Comparison of ENCODE assay signal across 10 cellular contexts in genomic region chr20:4112490-4113420, GRCh38. TPM values are rescaled to one million over a fixed set of nuclear protein-coding genes. Genes with fewer than 3 reads are reported as not detected.
DNase-seq lines count a peak whose midpoint lies in the region; ATAC-seq and TF ChIP-seq lines count a peak whose summit lies in the region.
"Had no signal": no experiment of that assay in that cellular context is flagged by ENCODE, and none has a peak within 500 bp of the region (broad histone marks: within the 10 kb centered on the region; RNA-seq: fewer than 3 reads in every experiment).

No MANE protein-coding gene starts in this region.

- H3K4me1 ChIP-seq in colonic mucosa (peaks cover 15% of the 10 kb centered on the region), transverse colon (peaks cover 0 to 14% (median 4%) of the 10 kb centered on the region in 4 donors)
- no peaks in the 10 kb centered on the region for H3K4me1 ChIP-seq in naive thymus-derived CD4-positive, alpha-beta T cell (ENCODE audit: control insufficient read depth in 2 of 2, insufficient read depth in 2 of 2, low read length in 2 of 2)

- no peak overlapping the region for H3K4me3 Mint-ChIP-seq in naive thymus-derived CD4-positive, alpha-beta T cell

- peak overlapping the region in 1 of 9 donors; percentile 6 for H3K27ac Mint-ChIP-seq in naive thymus-derived CD4-positive, alpha-beta T cell
- H3K27ac Mint-ChIP-seq: activated naive CD4-positive, alpha-beta T cell treated with anti-CD3 and anti-CD28 coated beads, Interleukin-2, amount 50 U/mL, for 72 hours; naive B cell had no signal

- DNase-seq in GM12864 (ENCODE audit: low read depth), result peak; percentile 35
- DNase-seq in Kasumi-1 (lab: John Stamatoyannopoulos, UW), result peak; percentile 1 to 22
- DNase-seq in colonic mucosa, result peak; percentile 71
- DNase-seq in transverse colon, result peak; percentile 56
- DNase-seq in retina, result no peak
- no peak for DNase-seq in NCI-H2107 (lab: John Stamatoyannopoulos, UW)
- no peak for DNase-seq in naive thymus-derived CD4-positive, alpha-beta T cell
- DNase-seq: naive B cell had no signal

- in situ Hi-C loops in transverse colon (cut with MboI; ENCODE audit: low pct_ligation_motif_present in 1 of 4, low pct_unique_long_range_greater_than_20kb in 1 of 4, low sequenced_read_pairs in 3 of 4), result loop anchor here in 1 of 4 donors (25.0 kb wide), 1 partner anchor 475 kb away; no protein-coding TSS in a partner anchor

- no peak overlapping the region for H3K9ac ChIP-seq in colonic mucosa (ENCODE audit: low read depth in 2 of 2, low read length in 2 of 2)

- H3K4me1 Mint-ChIP-seq in naive thymus-derived CD4-positive, alpha-beta T cell, result peaks cover 0 to 60% (median 8%) of the 10 kb centered on the region in 7 donors

- 31 to 59% methylated on average over 5 to 13 of the region's 13 CpGs for WGBS in transverse colon (ENCODE audit: low coverage in 1 of 2), 2 donors

- CTCF ChIA-PET in naive thymus-derived CD4-positive, alpha-beta T cell (lab: Charles Lee), result interaction anchor here (1.1 kb wide), 1 partner anchor 566 kb away, joined by 3 read pairs; no protein-coding TSS in a partner anchor

- ATAC-seq in GM21717 (IDR thresholded peaks at IDR 0.05; ENCODE audit: unreplicated experiment), result peak; percentile 77
- no peak for ATAC-seq in naive thymus-derived CD4-positive, alpha-beta T cell

- no peak for TF ChIP-seq POLR2A in transverse colon (IDR thresholded peaks at IDR 0.05)

- TF ChIP-seq EP300 in transverse colon (IDR thresholded peaks at IDR 0.05; ENCODE audit: low read depth), result no peak

- H3K9me3 Mint-ChIP-seq in naive thymus-derived CD4-positive, alpha-beta T cell, result peaks cover 0 to 2% (median 0%) of the 10 kb centered on the region in 11 donors
- H3K9me3 Mint-ChIP-seq: activated naive CD4-positive, alpha-beta T cell treated with anti-CD3 and anti-CD28 coated beads, Interleukin-2, amount 50 U/mL, for 72 hours; naive B cell had no signal

- H3K9me3 ChIP-seq in colonic mucosa (no peaks in the 10 kb centered on the region), transverse colon (no peaks in the 10 kb centered on the region)
- H3K9me3 ChIP-seq in naive thymus-derived CD4-positive, alpha-beta T cell (ENCODE audit: control insufficient read depth in 2 of 3, low read length in 3 of 3), result no peaks in the 10 kb centered on the region

- peaks cover 0 to 16% (median under 1%) of the 10 kb centered on the region in 5 donors for H3K27me3 Mint-ChIP-seq in naive thymus-derived CD4-positive, alpha-beta T cell

- no peak overlapping the region for H3K4me3 ChIP-seq in GM12864 (ENCODE audit: low read depth, low read length)
- no peak overlapping the region for H3K4me3 ChIP-seq in colonic mucosa
- H3K4me3 ChIP-seq in transverse colon, result no peak overlapping the region
- no peak overlapping the region for H3K4me3 ChIP-seq in naive thymus-derived CD4-positive, alpha-beta T cell (ENCODE audit: low read length)

- H3K36me3 ChIP-seq in colonic mucosa (no peaks in the 10 kb centered on the region), transverse colon (no peaks in the 10 kb centered on the region)
- H3K36me3 ChIP-seq in naive thymus-derived CD4-positive, alpha-beta T cell (ENCODE audit: control insufficient read depth in 2 of 3, insufficient read depth in 3 of 3, low read length in 3 of 3), result no peaks in the 10 kb centered on the region

- POLR2A ChIA-PET in naive thymus-derived CD4-positive, alpha-beta T cell (lab: Charles Lee), result no interaction called here

- no peak for TF ChIP-seq CTCF in GM12864 (IDR thresholded peaks at IDR 0.05; ENCODE audit: low read depth, low read length, missing control alignments)
- no peak for TF ChIP-seq CTCF in colonic mucosa (IDR thresholded peaks at IDR 0.05)
- no peak for TF ChIP-seq CTCF in transverse colon (IDR thresholded peaks at IDR 0.05)

- intact Hi-C loops in colonic mucosa (cut with DNase I), result no loop called here
- intact Hi-C loops in transverse colon (cut with DNase I; ENCODE audit: low total_unique reads), result no loop called here
- intact Hi-C loops in naive thymus-derived CD4-positive, alpha-beta T cell (cut with micrococcal nuclease), result loop anchor here in 1 of 2 donors (2.0 kb wide), 1 partner anchor 18 kb away; no protein-coding TSS in a partner anchor

- H3K27ac ChIP-seq in colonic mucosa (no peak overlapping the region), transverse colon (no peak overlapping the region)
- H3K27ac ChIP-seq in naive thymus-derived CD4-positive, alpha-beta T cell (ENCODE audit: low read depth, low read length), result no peak overlapping the region

- no peaks in the 10 kb centered on the region for H3K27me3 ChIP-seq in colonic mucosa
- H3K27me3 ChIP-seq in transverse colon, result no peaks in the 10 kb centered on the region
- no peaks in the 10 kb centered on the region for H3K27me3 ChIP-seq in naive thymus-derived CD4-positive, alpha-beta T cell (ENCODE audit: control insufficient read depth in 2 of 2, insufficient read depth in 2 of 2, low read length in 2 of 2)

- no peaks in the 10 kb centered on the region for H3K36me3 Mint-ChIP-seq in naive thymus-derived CD4-positive, alpha-beta T cell
- H3K36me3 Mint-ChIP-seq: activated naive CD4-positive, alpha-beta T cell treated with anti-CD3 and anti-CD28 coated beads, Interleukin-2, amount 50 U/mL, for 72 hours; naive B cell had no signal

RNA-seq across cellular contexts. Expression of gene SMOX, which starts 35.9 kb away (rescaled TPM):
- total RNA-seq in colonic mucosa (1 to 10 TPM; 5.4 to 7.7 TPM), transverse colon (10 to 100 TPM in 1 of 4 donors, 1 to 10 TPM in 2, not detected in 1; 2.0 to 32.4 (median 4.0) TPM)
- 10 to 100 TPM in 1 of 5 experiments, 1 to 10 TPM in 2, under 1 TPM in 2; 0.95 to 10.8 (median 1.8) TPM for total RNA-seq in naive thymus-derived CD4-positive, alpha-beta T cell
- not detected for polyA plus RNA-seq in naive thymus-derived CD4-positive, alpha-beta T cell

Comparison
In these comparisons a context has a peak if more than half of its experiments do, and no peak if none do; other contexts are left out.
1. DNase-seq: peak in GM12864 (single experiment), Kasumi-1 (2 of 2), colonic mucosa (single experiment) and transverse colon (single experiment); none in retina (single experiment), NCI-H2107 (single experiment) and naive thymus-derived CD4-positive, alpha-beta T cell (0 of 9).